ENCODE assay signal across 22 cellular contexts in genomic region chr13:32256243-32256642, GRCh38. TPM values are rescaled to one million over a fixed set of nuclear protein-coding genes. Genes with fewer than 3 reads are reported as not detected.
DNase-seq lines count a peak whose midpoint lies in the region; ATAC-seq, FAIRE-seq and TF ChIP-seq lines count a peak whose summit lies in the region.
"Had no signal": no experiment of that assay in that cellular context is flagged by ENCODE, and none has a peak within 500 bp of the region (broad histone marks: within the 10 kb centered on the region; RNA-seq: fewer than 3 reads in every experiment).

No MANE protein-coding gene starts in this region.

- TF ChIP-seq EP300 in HepG2 (IDR thresholded peaks at IDR 0.05; ENCODE audit: low read depth in 2 of 2, low read length in 2 of 2) (peak in 1 of 2 experiments; percentile 25; a peak in 1 of 4 replicates), HepG2 (CRISPR knock-in tag; IDR thresholded peaks at IDR 0.05; ENCODE audit: borderline replicate concordance) (no peak)

- in situ Hi-C loops in HepG2 (cut with HindIII; ENCODE audit: extremely low pct_ligation_motif_present, low pct_unique_long_range_greater_than_20kb) (no loop called here), HAP-1 (cut with MboI; ENCODE audit: low sequenced_read_pairs) (no loop called here)

- H3K9me3 ChIP-seq in AG04450 (ENCODE audit: control insufficient read depth, insufficient read depth, low read length) (no peaks in the 10 kb centered on the region), HepG2 (ENCODE audit: low read length) (no peaks in the 10 kb centered on the region), thyroid gland (no peaks in the 10 kb centered on the region), HAP-1 (no peaks in the 10 kb centered on the region)

- TF ChIP-seq POLR2A in HepG2 (IDR thresholded peaks at IDR 0.05; ENCODE audit: insufficient read depth in 1 of 2, low read depth in 2 of 2, low read length in 2 of 2), result no peak
- TF ChIP-seq POLR2A in thyroid gland (IDR thresholded peaks at IDR 0.05), result no peak

- H3K9ac ChIP-seq in HepG2 (ENCODE audit: insufficient read depth, low read depth, low read length), result peak overlapping the region; percentile 59

- peak overlapping the region; percentile 59 for H3K4me2 ChIP-seq in HepG2 (ENCODE audit: low read depth, low read length)

- H4K20me1 ChIP-seq in HepG2 (ENCODE audit: insufficient read depth, low read length), result no peaks in the 10 kb centered on the region

- H3K27me3 ChIP-seq in AG04450 (ENCODE audit: control insufficient read depth, insufficient read depth, low read length), result no peaks in the 10 kb centered on the region
- H3K27me3 ChIP-seq in HepG2 (ENCODE audit: control insufficient read depth in 1 of 2, insufficient read depth in 2 of 2, low read length in 2 of 2), result no peaks in the 10 kb centered on the region
- no peaks in the 10 kb centered on the region for H3K27me3 ChIP-seq in thyroid gland
- no peaks in the 10 kb centered on the region for H3K27me3 ChIP-seq in HAP-1 (ENCODE audit: low read depth)

- H3K27ac ChIP-seq in AG04450 (ENCODE audit: low read depth, low read length), result peak overlapping the region; percentile 25
- H3K27ac ChIP-seq in VCaP, result peak overlapping the region; percentile 57
- H3K27ac ChIP-seq in HepG2 (ENCODE audit: extremely low read length, insufficient read depth, low read length), result peak overlapping the region; percentile 92
- H3K27ac ChIP-seq in thyroid gland, result peak overlapping the region in 2 of 3 donors; percentile 6 to 57

- POLR2A ChIA-PET in AG04450 (lab: Yijun Ruan, JAX), result no interaction called here
- POLR2A ChIA-PET in HepG2 (lab: Yijun Ruan, JAX), result interaction anchor here (1.0 to 3.4 kb wide), 11 partner anchors 9 to 282 kb away, joined by 3 to 41 read pairs (median 6); partner anchors contain the start of genes BRCA2, N4BP2L1, N4BP2L2 and ZAR1L

- intact Hi-C loops in HepG2 (cut with micrococcal nuclease; ENCODE audit: unreplicated experiment), result no loop called here
- intact Hi-C loops in thyroid gland (cut with DNase I), result no loop called here

- H3K4me1 ChIP-seq in HepG2 (ENCODE audit: insufficient read depth, low read length) (peaks cover 85% of the 10 kb centered on the region), thyroid gland (peaks cover 0 to 5% of the 10 kb centered on the region in 2 donors), HAP-1 (no peaks in the 10 kb centered on the region)

- DNase-seq in AG04450 (ENCODE audit: low read depth, low spot score), result no peak
- peak; percentile 34 for DNase-seq in HepG2 (ENCODE audit: low spot score)
- DNase-seq in thyroid gland, result no peak
- DNase-seq in HAP-1 (ENCODE audit: low spot score in 2 of 2), result no peak
- no peak for DNase-seq in activated gamma-delta T cell treated with Interleukin-2 at 50 U/mL for 16 hours
- DNase-seq: Calu3; DMS79 treated with DMSO at 0.1 percent for 48 hours; HFFc6; KG1; NCI-H1092; NCI-H1694; NCI-H2107; NCI-H345; NK-92 treated with Interleukin-12 subunit alpha and Interleukin-12 subunit beta, amount 100 ng/mL, for 24 hours had no signal

- no peak for TF ChIP-seq RAD21 in HepG2 (CRISPR knock-in tag; IDR thresholded peaks at IDR 0.05)

- H3K79me2 ChIP-seq in HepG2 (ENCODE audit: insufficient read depth, low read length), result no peaks in the 10 kb centered on the region

- CTCF ChIA-PET in AG04450 (lab: Charles Lee), result interaction anchor here (0.6 to 2.6 kb wide), 3 partner anchors 10 to 262 kb away, joined by 4 to 20 read pairs (median 9); no protein-coding TSS in a partner anchor
- CTCF ChIA-PET in HepG2 (lab: Yijun Ruan, JAX; ENCODE audit: low intra/inter-chr PET ratio, low total read pairs), result no interaction called here

- no TSS peak for BruUV-seq in HepG2 (replicated peaks; lab: Mats Ljungman, UMichigan)

- ATAC-seq in HepG2 (no peak), GM18517 (IDR thresholded peaks at IDR 0.05; ENCODE audit: unreplicated experiment) (no peak)

- H3K36me3 ChIP-seq in HepG2 (replicated peaks in 1 of 2; ENCODE audit: control insufficient read depth in 1 of 2, insufficient read depth in 2 of 2, low read length in 2 of 2) (peaks cover 3 to 6% of the 10 kb centered on the region in 2 experiments; a peak in 2 of 5 replicates), thyroid gland (peaks cover 0 to 2% of the 10 kb centered on the region in 2 donors), HAP-1 (replicated peaks) (no peaks in the 10 kb centered on the region)

- 3% methylated on average over 4 of the region's 4 CpGs for whole genome bisulfite sequencing in HepG2 (ENCODE audit: low lambda C conversion rate)
- 79 to 85% methylated on average over 4 of the region's 4 CpGs for WGBS in thyroid gland, 2 donors

- FAIRE-seq in HepG2 (lab: Jason Lieb, UNC), result peak; percentile 66
- FAIRE-seq: G401.6, GM12891, GM19239, H1 had no signal

- no peak overlapping the region for H2AFZ ChIP-seq in HepG2 (ENCODE audit: low read length)

- H3K4me3 ChIP-seq in AG04450 (ENCODE audit: low read depth, low read length), result no peak overlapping the region
- H3K4me3 ChIP-seq in HepG2 (replicated peaks in 1 of 3; ENCODE audit: insufficient read depth in 1 of 3, low read depth in 2 of 3, low read length in 3 of 3), result peak overlapping the region in 1 of 3 experiments; percentile 59; a peak in 1 of 6 replicates
- H3K4me3 ChIP-seq in thyroid gland (replicated peaks in 1 of 3), result no peak overlapping the region
- no peak overlapping the region for H3K4me3 ChIP-seq in HAP-1

- TF ChIP-seq CTCF in AG04450 (IDR thresholded peaks at IDR 0.05; ENCODE audit: low read depth, low read length), result no peak
- no peak for TF ChIP-seq CTCF in VCaP (conservative IDR thresholded peaks at IDR 0.05)
- TF ChIP-seq CTCF in HepG2 (CRISPR knock-in tag; IDR thresholded peaks at IDR 0.05), result no peak
- TF ChIP-seq CTCF in thyroid gland (IDR thresholded peaks at IDR 0.05), result no peak

TF ChIP-seq in HepG2, 621 proteins besides CTCF, POLR2A, EP300 and RAD21 (continues in another document):
- no peak for TF ChIP-seq MEIS1 (CRISPR knock-in tag; IDR thresholded peaks at IDR 0.05; ENCODE audit: borderline replicate concordance)

RNA-seq across cellular contexts. Expression of gene ZAR1L, which starts 58.9 kb away (rescaled TPM):
- polyA plus RNA-seq in AG04450 (2011; rRNA removed) (not detected in 2 replicates), HepG2 (2011; rRNA removed) (0.05 TPM in 1 of 2 replicates, not detected in the other)
- not detected in 2 replicates for polyA minus RNA-seq in AG04450 (2011; rRNA and poly(A)+ RNA removed)
- total RNA-seq in HepG2 (2016; rRNA removed; fragmentation: Illumina TruSeq; extraction: Trizol) (0.09 TPM in 1 of 2 replicates, not detected in the other), thyroid gland (not detected)
- not detected in 2 replicates for total RNA-seq in HepG2 (2016; cell fraction: cytosol; rRNA removed; fragmentation: Illumina TruSeq; extraction: Trizol; ENCODE audit: low read depth)
- total RNA-seq in HepG2 (2016; cell fraction: insoluble cytoplasmic fraction; rRNA removed; fragmentation: Illumina TruSeq; extraction: Trizol), result not detected in 2 replicates
- 0.09 TPM in 1 of 2 replicates, not detected in the other for total RNA-seq in HepG2 (2016; cell fraction: membrane; rRNA removed; fragmentation: Illumina TruSeq; extraction: Trizol)
- not detected in 2 replicates for total RNA-seq in HepG2 (2016; cell fraction: nucleus; rRNA removed; fragmentation: Illumina TruSeq; extraction: Trizol)
- polyA plus RNA-seq in HepG2 (2011; cell fraction: cytosol; rRNA removed), result not detected in 2 replicates
- 0.09 TPM in 1 of 2 replicates, not detected in the other for polyA plus RNA-seq in HepG2 (2011; cell fraction: nucleus; rRNA removed)
- not detected in 2 replicates for polyA plus RNA-seq in HepG2 (2012)
- polyA plus RNA-seq in HepG2 (2016; cell fraction: cytosol; fragmentation: Illumina TruSeq; extraction: Trizol; ENCODE audit: low read depth), result not detected in 2 replicates
- polyA plus RNA-seq in HepG2 (2016; cell fraction: insoluble cytoplasmic fraction; fragmentation: Illumina TruSeq; extraction: Trizol; ENCODE audit: low read depth), result not detected in 2 replicates
- polyA plus RNA-seq in HepG2 (2016; cell fraction: membrane; fragmentation: Illumina TruSeq; extraction: Trizol; ENCODE audit: low read depth), result not detected in 2 replicates
- 0.59 TPM in 1 of 2 replicates, not detected in the other for polyA plus RNA-seq in HepG2 (2016; cell fraction: nucleus; fragmentation: Illumina TruSeq; extraction: Trizol; ENCODE audit: insufficient read depth, low read depth)
- polyA minus RNA-seq in HepG2 (2011; rRNA and poly(A)+ RNA removed; ENCODE audit: low replicate concordance), result not detected in 2 replicates
- not detected in 2 replicates for polyA minus RNA-seq in HepG2 (2011; cell fraction: cytosol; rRNA and poly(A)+ RNA removed)
- polyA minus RNA-seq in HepG2 (2011; cell fraction: nucleus; rRNA and poly(A)+ RNA removed), result not detected in 2 replicates
- total RNA-seq: Calu3, HFFc6, M059J had no signal
- polyA plus RNA-seq: CD14-positive monocyte had no signal

RNA-seq across cellular contexts. Expression of gene BRCA2, which starts 59.1 kb away (rescaled TPM):
- 0.63 and 0.92 TPM in 2 replicates for polyA plus RNA-seq in AG04450 (2011; rRNA removed)
- 1.0 and 2.5 TPM in 2 replicates for polyA minus RNA-seq in AG04450 (2011; rRNA and poly(A)+ RNA removed)
- total RNA-seq in HepG2 (2016; rRNA removed; fragmentation: Illumina TruSeq; extraction: Trizol), result 24.6 and 28.3 TPM in 2 replicates
- total RNA-seq in HepG2 (2016; cell fraction: cytosol; rRNA removed; fragmentation: Illumina TruSeq; extraction: Trizol; ENCODE audit: low read depth), result 2.6 and 3.3 TPM in 2 replicates
- total RNA-seq in HepG2 (2016; cell fraction: insoluble cytoplasmic fraction; rRNA removed; fragmentation: Illumina TruSeq; extraction: Trizol), result 19.9 and 29.6 TPM in 2 replicates
- total RNA-seq in HepG2 (2016; cell fraction: membrane; rRNA removed; fragmentation: Illumina TruSeq; extraction: Trizol), result 5.4 TPM in 2 replicates
- 33.0 and 36.6 TPM in 2 replicates for total RNA-seq in HepG2 (2016; cell fraction: nucleus; rRNA removed; fragmentation: Illumina TruSeq; extraction: Trizol)
- polyA plus RNA-seq in HepG2 (2011; rRNA removed), result 1.8 and 3.1 TPM in 2 replicates
- 0.48 and 1.6 TPM in 2 replicates for polyA plus RNA-seq in HepG2 (2011; cell fraction: cytosol; rRNA removed)
- polyA plus RNA-seq in HepG2 (2011; cell fraction: nucleus; rRNA removed), result 2.2 and 3.1 TPM in 2 replicates
- polyA plus RNA-seq in HepG2 (2012), result 0.95 and 4.7 TPM in 2 replicates
- polyA plus RNA-seq in HepG2 (2016; cell fraction: cytosol; fragmentation: Illumina TruSeq; extraction: Trizol; ENCODE audit: low read depth), result 0.29 and 0.40 TPM in 2 replicates
- 13.9 and 14.6 TPM in 2 replicates for polyA plus RNA-seq in HepG2 (2016; cell fraction: insoluble cytoplasmic fraction; fragmentation: Illumina TruSeq; extraction: Trizol; ENCODE audit: low read depth)
- polyA plus RNA-seq in HepG2 (2016; cell fraction: membrane; fragmentation: Illumina TruSeq; extraction: Trizol; ENCODE audit: low read depth), result 0.37 and 2.5 TPM in 2 replicates
- 27.2 and 32.6 TPM in 2 replicates for polyA plus RNA-seq in HepG2 (2016; cell fraction: nucleus; fragmentation: Illumina TruSeq; extraction: Trizol; ENCODE audit: insufficient read depth, low read depth)
- 0.74 and 5.3 TPM in 2 replicates for polyA minus RNA-seq in HepG2 (2011; rRNA and poly(A)+ RNA removed; ENCODE audit: low replicate concordance)
- polyA minus RNA-seq in HepG2 (2011; cell fraction: cytosol; rRNA and poly(A)+ RNA removed), result 3.3 and 3.8 TPM in 2 replicates
- polyA minus RNA-seq in HepG2 (2011; cell fraction: nucleus; rRNA and poly(A)+ RNA removed), result 16.8 and 23.8 TPM in 2 replicates
- total RNA-seq in thyroid gland, result 1 to 10 TPM in 1 of 4 donors, under 1 TPM in 3; 0.56 to 6.3 (median 0.82) TPM

Comparison
In these comparisons a context has a peak if more than half of its experiments do, and no peak if none do; other contexts are left out.
1. H3K27ac ChIP-seq: peak in every context shown above with its lines; median percentile 92 in HepG2; 57 in VCaP; 32 in thyroid gland; 25 in AG04450.